Comparison of ENCODE assay signal across 1 cellular context in the genomic region with DNA sequence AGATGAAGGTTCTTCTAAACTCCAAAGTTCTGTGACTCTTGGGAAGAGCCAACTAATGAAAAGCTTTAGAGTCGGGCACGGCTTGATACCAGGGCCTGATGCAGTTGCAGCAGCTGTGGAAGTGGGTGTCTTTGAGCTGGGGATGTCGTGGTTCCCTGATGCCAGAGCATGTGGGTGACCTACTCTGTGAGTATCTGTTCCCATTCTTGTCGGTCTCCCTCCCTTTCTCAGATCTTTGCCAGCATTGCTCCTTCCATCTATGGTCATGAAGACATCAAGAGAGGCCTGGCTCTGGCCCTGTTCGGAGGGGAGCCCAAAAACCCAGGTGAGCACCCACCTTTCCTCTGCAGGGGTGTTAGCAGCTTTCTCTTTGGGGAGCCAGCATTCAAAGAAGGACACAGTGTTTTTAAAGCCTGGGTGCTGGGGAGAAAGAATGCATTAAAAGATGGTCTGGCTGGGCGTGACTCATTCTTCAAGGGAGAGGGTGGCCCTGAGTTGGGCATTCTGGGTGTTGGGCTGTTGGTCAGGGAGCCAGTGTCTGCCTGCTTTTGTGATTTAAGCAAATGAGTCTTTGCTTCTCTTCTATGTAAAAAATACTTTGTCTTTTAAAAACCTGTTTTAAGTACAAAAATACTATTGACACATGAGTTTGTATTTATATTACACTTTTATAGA.
A peak's percentile ranks its signal among the peaks of the same experiment; 100 is the strongest.
TF ChIP-seq lines count a peak whose summit lies in the region.

No MANE protein-coding gene starts in this region.

TF ChIP-seq in HEK293, 187 proteins besides CTCF, POLR2A, EP300 and RAD21 (continued from another document):
- TF ChIP-seq PATZ1 (tag by site-specific recombination; IDR thresholded peaks at IDR 0.05), result no peak
- TF ChIP-seq, protein P1, sequence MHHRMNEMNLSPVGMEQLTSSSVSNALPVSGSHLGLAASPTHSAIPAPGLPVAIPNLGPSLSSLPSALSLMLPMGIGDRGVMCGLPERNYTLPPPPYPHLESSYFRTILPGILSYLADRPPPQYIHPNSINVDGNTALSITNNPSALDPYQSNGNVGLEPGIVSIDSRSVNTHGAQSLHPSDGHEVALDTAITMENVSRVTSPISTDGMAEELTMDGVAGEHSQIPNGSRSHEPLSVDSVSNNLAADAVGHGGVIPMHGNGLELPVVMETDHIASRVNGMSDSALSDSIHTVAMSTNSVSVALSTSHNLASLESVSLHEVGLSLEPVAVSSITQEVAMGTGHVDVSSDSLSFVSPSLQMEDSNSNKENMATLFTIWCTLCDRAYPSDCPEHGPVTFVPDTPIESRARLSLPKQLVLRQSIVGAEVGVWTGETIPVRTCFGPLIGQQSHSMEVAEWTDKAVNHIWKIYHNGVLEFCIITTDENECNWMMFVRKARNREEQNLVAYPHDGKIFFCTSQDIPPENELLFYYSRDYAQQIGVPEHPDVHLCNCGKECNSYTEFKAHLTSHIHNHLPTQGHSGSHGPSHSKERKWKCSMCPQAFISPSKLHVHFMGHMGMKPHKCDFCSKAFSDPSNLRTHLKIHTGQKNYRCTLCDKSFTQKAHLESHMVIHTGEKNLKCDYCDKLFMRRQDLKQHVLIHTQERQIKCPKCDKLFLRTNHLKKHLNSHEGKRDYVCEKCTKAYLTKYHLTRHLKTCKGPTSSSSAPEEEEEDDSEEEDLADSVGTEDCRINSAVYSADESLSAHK (tag by site-specific recombination; IDR thresholded peaks at IDR 0.05), result no peak
- TF ChIP-seq AEBP2 (tag by site-specific recombination; IDR thresholded peaks at IDR 0.05; ENCODE audit: borderline replicate concordance), result no peak
- TF ChIP-seq SP7 (tag by site-specific recombination; IDR thresholded peaks at IDR 0.05), result no peak
- TF ChIP-seq ZNF677 (tag by site-specific recombination; IDR thresholded peaks at IDR 0.05), result peak; percentile 71
- no peak for TF ChIP-seq ZFP37 (tag by site-specific recombination; IDR thresholded peaks at IDR 0.05)
- TF ChIP-seq ZSCAN23 (tag by site-specific recombination; IDR thresholded peaks at IDR 0.05), result no peak
- TF ChIP-seq, protein P2, sequence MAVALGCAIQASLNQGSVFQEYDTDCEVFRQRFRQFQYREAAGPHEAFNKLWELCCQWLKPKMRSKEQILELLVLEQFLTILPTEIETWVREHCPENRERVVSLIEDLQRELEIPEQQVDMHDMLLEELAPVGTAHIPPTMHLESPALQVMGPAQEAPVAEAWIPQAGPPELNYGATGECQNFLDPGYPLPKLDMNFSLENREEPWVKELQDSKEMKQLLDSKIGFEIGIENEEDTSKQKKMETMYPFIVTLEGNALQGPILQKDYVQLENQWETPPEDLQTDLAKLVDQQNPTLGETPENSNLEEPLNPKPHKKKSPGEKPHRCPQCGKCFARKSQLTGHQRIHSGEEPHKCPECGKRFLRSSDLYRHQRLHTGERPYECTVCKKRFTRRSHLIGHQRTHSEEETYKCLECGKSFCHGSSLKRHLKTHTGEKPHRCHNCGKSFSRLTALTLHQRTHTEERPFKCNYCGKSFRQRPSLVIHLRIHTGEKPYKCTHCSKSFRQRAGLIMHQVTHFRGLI (tag by site-specific recombination; IDR thresholded peaks at IDR 0.05), result 0 out of 2 replicates have a peak, but pooled peaks have one; percentile 18
